Comparison of ENCODE assay signal across 21 cellular contexts in genomic region chr10:103568505-103568904, GRCh38.
DNase-seq lines count a peak whose midpoint lies in the region; ATAC-seq and TF ChIP-seq lines count a peak whose summit lies in the region.
"Had no signal": no experiment of that assay in that cellular context is flagged by ENCODE, and none has a peak within 500 bp of the region (broad histone marks: within the 10 kb centered on the region; RNA-seq: fewer than 3 reads in every experiment).

No MANE protein-coding gene starts in this region.

- no peaks in the 10 kb centered on the region for H3K9me3 ChIP-seq in Caco-2
- no peaks in the 10 kb centered on the region for H3K9me3 ChIP-seq in endocrine pancreas (ENCODE audit: control insufficient read depth, low read length)
- H3K9me3 ChIP-seq: BE2C, BLaER1 had no signal

- H3K4me3 Mint-ChIP-seq in Caco-2 (ENCODE audit: unreplicated experiment) (no peak overlapping the region), type B pancreatic cell (no peak overlapping the region)
- H3K4me3 Mint-ChIP-seq: CD14-positive monocyte; CD4-positive, alpha-beta memory T cell; CD4-positive, CD25-positive, alpha-beta regulatory T cell; CD8-positive, alpha-beta memory T cell had no signal

- peak overlapping the region; percentile 38 for H3K9ac ChIP-seq in endocrine pancreas (ENCODE audit: control insufficient read depth, insufficient read depth, low read length)
- H3K9ac ChIP-seq: BLaER1 had no signal

- H3K4me1 Mint-ChIP-seq in Caco-2 (ENCODE audit: low read depth, unreplicated experiment): peaks cover 7% of the 10 kb centered on the region
- H3K4me1 Mint-ChIP-seq in type B pancreatic cell (ENCODE audit: unreplicated experiment): peaks cover 29% of the 10 kb centered on the region
- H3K4me1 Mint-ChIP-seq: CD4-positive, alpha-beta memory T cell; CD4-positive, CD25-positive, alpha-beta regulatory T cell; CD8-positive, alpha-beta memory T cell had no signal

- H3K27me3 ChIP-seq in Caco-2 (replicated peaks; ENCODE audit: control insufficient read depth, insufficient read depth, low read length): no peaks in the 10 kb centered on the region
- no peaks in the 10 kb centered on the region for H3K27me3 ChIP-seq in endocrine pancreas (ENCODE audit: control insufficient read depth, insufficient read depth, low read length)
- H3K27me3 ChIP-seq: BE2C, BLaER1 had no signal

- H3K36me3 Mint-ChIP-seq in Caco-2 (ENCODE audit: insufficient read depth, unreplicated experiment) (no peaks in the 10 kb centered on the region), type B pancreatic cell (no peaks in the 10 kb centered on the region)
- H3K36me3 Mint-ChIP-seq: CD14-positive monocyte; CD4-positive, alpha-beta memory T cell; CD4-positive, CD25-positive, alpha-beta regulatory T cell; CD8-positive, alpha-beta memory T cell had no signal

- POLR2A ChIA-PET in Caco-2 (lab: Charles Lee): no interaction called here

- H3K27me3 Mint-ChIP-seq in Caco-2 (ENCODE audit: insufficient read depth, unreplicated experiment) (no peaks in the 10 kb centered on the region), type B pancreatic cell (no peaks in the 10 kb centered on the region)

- no peaks in the 10 kb centered on the region for H3K4me1 ChIP-seq in Caco-2
- H3K4me1 ChIP-seq in endocrine pancreas (ENCODE audit: control insufficient read depth, insufficient read depth, low read length): no peaks in the 10 kb centered on the region

- H3K9me3 Mint-ChIP-seq in Caco-2 (ENCODE audit: unreplicated experiment) (no peaks in the 10 kb centered on the region), type B pancreatic cell (no peaks in the 10 kb centered on the region)
- H3K9me3 Mint-ChIP-seq: CD14-positive monocyte; CD4-positive, alpha-beta memory T cell; CD8-positive, alpha-beta memory T cell had no signal

- H3K36me3 ChIP-seq in Caco-2 (ENCODE audit: control insufficient read depth, insufficient read depth, low read length): no peaks in the 10 kb centered on the region
- H3K36me3 ChIP-seq in endocrine pancreas (ENCODE audit: control insufficient read depth, insufficient read depth, low read length): peaks cover 4% of the 10 kb centered on the region
- H3K36me3 ChIP-seq: BE2C, BLaER1 had no signal

- ATAC-seq in activated CD4-positive, CD25-positive, alpha-beta regulatory T cell treated with anti-CD3 and anti-CD28 coated beads, Interleukin-2, amount 50 U/mL, for 24 hours: no peak
- no peak for ATAC-seq in GM19324 (IDR thresholded peaks at IDR 0.05; ENCODE audit: low FRiP score, unreplicated experiment)

- peak overlapping the region; percentile 40 for H3K27ac Mint-ChIP-seq in Caco-2 (ENCODE audit: unreplicated experiment)
- peak overlapping the region; percentile 79 for H3K27ac Mint-ChIP-seq in type B pancreatic cell
- H3K27ac Mint-ChIP-seq: CD14-positive monocyte; CD4-positive, alpha-beta memory T cell; CD4-positive, CD25-positive, alpha-beta regulatory T cell; CD8-positive, alpha-beta memory T cell had no signal

- TF ChIP-seq CTCF in Caco-2 (IDR thresholded peaks at IDR 0.05; ENCODE audit: insufficient read depth in 1 of 2, low read depth in 1 of 2, low read length in 1 of 2, severe bottlenecking in 1 of 2, unreplicated experiment in 1 of 2) (no peak), type B pancreatic cell (conservative IDR thresholded peaks at IDR 0.05) (no peak)

- BruUV-seq in Caco-2 (replicated peaks; lab: Mats Ljungman, UMichigan): no TSS peak

- H3K4me3 ChIP-seq in Caco-2 (ENCODE audit: low read depth, low read length) (no peak overlapping the region), endocrine pancreas (ENCODE audit: control insufficient read depth, insufficient read depth, low read length) (no peak overlapping the region)
- H3K4me3 ChIP-seq: BLaER1 had no signal

- DNase-seq in Caco-2: no peak
- peak; percentile 63 for DNase-seq in SK-N-DZ (ENCODE audit: low spot score)
- DNase-seq in type B pancreatic cell (ENCODE audit: extremely low spot score, unreplicated experiment): no peak
- DNase-seq in NCI-H1694 (lab: John Stamatoyannopoulos, UW): no peak
- no peak for DNase-seq in NCI-H1417 treated with DMSO at 0.1 percent for 48 hours (lab: John Stamatoyannopoulos, UW)
- DNase-seq: 8988T; ACHN; BE2C; C1 segment of cervical spinal cord; Calu3; CD4-positive, alpha-beta memory T cell; CD4-positive, CD25-positive, alpha-beta regulatory T cell; CD8-positive, alpha-beta memory T cell; COR-L47; DMS79 treated with DMSO at 0.1 percent for 48 hours; GF-D8 had no signal

- CTCF ChIA-PET in Caco-2 (lab: Charles Lee): interaction anchor here (1.1 kb wide), 1 partner anchor 26 kb away, joined by 3 read pairs; no protein-coding TSS in a partner anchor

- intact Hi-C loops in Caco-2 (cut with micrococcal nuclease; ENCODE audit: unreplicated experiment): no loop called here
